Comparison of ENCODE assay signal across 8 cellular contexts in the genomic region with DNA sequence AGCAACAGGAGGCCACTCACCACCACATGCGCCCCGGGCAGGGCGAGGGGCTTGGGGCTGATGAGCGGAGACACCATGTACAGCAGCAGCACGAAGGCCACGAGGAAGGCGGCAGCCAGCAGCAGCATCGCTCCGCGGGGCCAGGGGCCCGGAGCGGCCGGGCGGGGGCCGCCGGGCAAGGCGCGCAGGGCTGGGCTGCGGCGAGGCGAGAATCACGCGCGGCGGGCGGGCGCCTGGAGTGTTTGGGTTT. TPM values are rescaled to one million over a fixed set of nuclear protein-coding genes. Genes with fewer than 3 reads are reported as not detected.
A peak's percentile ranks its signal among the peaks of the same experiment; 100 is the strongest.
DNase-seq lines count a peak whose midpoint lies in the region; ATAC-seq, FAIRE-seq and TF ChIP-seq lines count a peak whose summit lies in the region.

Gene KDSR (minus strand): TSS at position 216 of the 250 bp plus-strand sequence. CDS start 88 bp downstream, at position 128.

- H3K4me3 Mint-ChIP-seq in activated T-helper 2 cell treated with anti-CD3 and anti-CD28 coated beads, Interferon-gamma antibody, Interleukin-2, Interleukin-4, amounts not matched to agents 10 μg/mL and 5 μg/mL and 100 μg/mL, durations not matched to agents 14 hours and 24 hours and 36 hours (ENCODE audit: low read depth): peak within 1 kb of the TSS; percentile 94

- no peaks in the 10 kb centered on the region for H3K9me3 ChIP-seq in right atrium auricular region

- peaks cover 52% of the 10 kb centered on the region for H3K36me3 Mint-ChIP-seq in activated T-helper 2 cell treated with anti-CD3 and anti-CD28 coated beads, Interferon-gamma antibody, Interleukin-2, Interleukin-4, amounts not matched to agents 10 μg/mL and 5 μg/mL and 100 μg/mL, durations not matched to agents 14 hours and 24 hours and 36 hours (ENCODE audit: low read depth)

- peak within 1 kb of the TSS; percentile 97 to 100 for H3K27ac ChIP-seq in right atrium auricular region

- peaks cover 23% of the 10 kb centered on the region for H3K9me3 Mint-ChIP-seq in activated T-helper 2 cell treated with anti-CD3 and anti-CD28 coated beads, Interferon-gamma antibody, Interleukin-2, Interleukin-4, amounts not matched to agents 10 μg/mL and 5 μg/mL and 100 μg/mL, durations not matched to agents 14 hours and 24 hours and 36 hours

- H3K4me1 ChIP-seq in right atrium auricular region: peaks cover 0 to 24% of the 10 kb centered on the region in 2 donors

- DNase-seq in HFF-Myc (ENCODE audit: extremely low read depth, low read depth) (no peak), right atrium auricular region (ENCODE audit: low spot score) (no peak), skeletal muscle cell (ENCODE audit: low read depth) (no peak), NCI-H774 (lab: John Stamatoyannopoulos, UW) (no peak), NCI-H1436 treated with DMSO at 0.1 percent for 48 hours (lab: John Stamatoyannopoulos, UW) (no peak), GM12891 (ENCODE audit: insufficient read length, low spot score) (no peak)
- DNase-seq in activated T-helper 2 cell treated with anti-CD3 and anti-CD28 coated beads, Interferon-gamma antibody, Interleukin-2, Interleukin-4, amounts not matched to agents 10 μg/mL and 5 μg/mL and 100 μg/mL, durations not matched to agents 14 hours and 24 hours and 36 hours (ENCODE audit: low spot score): no peak

- H3K27me3 Mint-ChIP-seq in activated T-helper 2 cell treated with anti-CD3 and anti-CD28 coated beads, Interferon-gamma antibody, Interleukin-2, Interleukin-4, amounts not matched to agents 10 μg/mL and 5 μg/mL and 100 μg/mL, durations not matched to agents 14 hours and 24 hours and 36 hours (ENCODE audit: low read depth): no peaks in the 10 kb centered on the region

- no peak for ATAC-seq in GM21423 (IDR thresholded peaks at IDR 0.05; ENCODE audit: unreplicated experiment)

- no peak for FAIRE-seq in GM12891 (lab: Jason Lieb, UNC)

- TF ChIP-seq CTCF in HFF-Myc (IDR thresholded peaks at IDR 0.05; ENCODE audit: low read depth, low read length, missing control alignments) (no peak), right atrium auricular region (IDR thresholded peaks at IDR 0.05) (no peak)

- intact Hi-C loops in activated T-helper 2 cell treated with anti-CD3 and anti-CD28 coated beads, Interferon-gamma antibody, Interleukin-2, Interleukin-4, amounts not matched to agents 10 μg/mL and 5 μg/mL and 100 μg/mL, durations not matched to agents 14 hours and 24 hours and 36 hours (cut with micrococcal nuclease): loop anchor here (1.0 to 5.0 kb wide), 6 partner anchors 12 to 1180 kb away; partner anchors contain the start of genes PIGN, RELCH, TNFRSF11A and VPS4B

- H3K4me1 Mint-ChIP-seq in activated T-helper 2 cell treated with anti-CD3 and anti-CD28 coated beads, Interferon-gamma antibody, Interleukin-2, Interleukin-4, amounts not matched to agents 10 μg/mL and 5 μg/mL and 100 μg/mL, durations not matched to agents 14 hours and 24 hours and 36 hours (ENCODE audit: low read depth): peaks cover 28% of the 10 kb centered on the region

- H3K4me3 ChIP-seq in HFF-Myc (replicated peaks; ENCODE audit: low read depth, low read length): peak within 1 kb of the TSS; percentile 87
- peak within 1 kb of the TSS; percentile 93 to 94 for H3K4me3 ChIP-seq in right atrium auricular region
- H3K4me3 ChIP-seq in skeletal muscle cell (ENCODE audit: low read depth, low read length): peak within 1 kb of the TSS; percentile 93

- no peaks in the 10 kb centered on the region for H3K27me3 ChIP-seq in right atrium auricular region

- TF ChIP-seq POLR2A in GM12891 (IDR thresholded peaks at IDR 0.05; ENCODE audit: low read depth, low read length): no peak

- peak within 1 kb of the TSS; percentile 84 for H3K27ac Mint-ChIP-seq in activated T-helper 2 cell treated with anti-CD3 and anti-CD28 coated beads, Interferon-gamma antibody, Interleukin-2, Interleukin-4, amounts not matched to agents 10 μg/mL and 5 μg/mL and 100 μg/mL, durations not matched to agents 14 hours and 24 hours and 36 hours

- peaks cover 8% of the 10 kb centered on the region for H3K36me3 ChIP-seq in right atrium auricular region

TF ChIP-seq in GM12891, 5 proteins besides CTCF, POLR2A, EP300 and RAD21:
- no peak for TF ChIP-seq TAF1 (IDR thresholded peaks at IDR 0.05; ENCODE audit: low read depth, low read length)
- TF ChIP-seq POU2F2 (IDR thresholded peaks at IDR 0.05; ENCODE audit: low read depth, low read length): no peak
- no peak for TF ChIP-seq PAX5 (IDR thresholded peaks at IDR 0.05; ENCODE audit: insufficient read depth, low read length, severe bottlenecking)
- no peak for TF ChIP-seq POLR2AphosphoS5 (IDR thresholded peaks at IDR 0.05; ENCODE audit: low read depth, low read length)
- TF ChIP-seq SPI1 (IDR thresholded peaks at IDR 0.05; ENCODE audit: low read depth, low read length): no peak

RNA-seq across cellular contexts. Expression of gene KDSR, which starts in this region (rescaled TPM):
- 73.3 and 76.1 TPM in 2 replicates for total RNA-seq in activated T-helper 2 cell treated with anti-CD3 and anti-CD28 coated beads, Interferon-gamma antibody, Interleukin-2, Interleukin-4, amounts not matched to agents 10 μg/mL and 5 μg/mL and 100 μg/mL, durations not matched to agents 14 hours and 24 hours and 36 hours
- 10 to 100 TPM; 32.7 to 33.8 TPM for total RNA-seq in right atrium auricular region
- 12.4 TPM for polyA plus RNA-seq in GM12891 (2012; ENCODE audit: low read depth, missing spikeins)
